Comparison of ENCODE assay signal across 8 cellular contexts in genomic region chr5:65924366-65925093, GRCh38. TPM values are rescaled to one million over a fixed set of nuclear protein-coding genes. Genes with fewer than 3 reads are reported as not detected.
DNase-seq lines count a peak whose midpoint lies in the region; ATAC-seq and TF ChIP-seq lines count a peak whose summit lies in the region.

No MANE protein-coding gene starts in this region.

- H3K4me1 ChIP-seq in muscle layer of duodenum (ENCODE audit: control insufficient read depth in 1 of 2, insufficient read depth in 2 of 2, low read length in 2 of 2): peaks cover 3 to 17% of the 10 kb centered on the region in 2 donors

- H3K27ac ChIP-seq in dorsolateral prefrontal cortex: peak overlapping the region; percentile 94 to 100 (median 99)
- H3K27ac ChIP-seq in muscle layer of duodenum (ENCODE audit: low read length): peak overlapping the region; percentile 68

- no peaks in the 10 kb centered on the region for H3K27me3 ChIP-seq in dorsolateral prefrontal cortex
- no peaks in the 10 kb centered on the region for H3K27me3 ChIP-seq in muscle layer of duodenum (ENCODE audit: low read depth, low read length)

- ATAC-seq in GM18867 (IDR thresholded peaks at IDR 0.05; ENCODE audit: unreplicated experiment): peak; percentile 7

- peak overlapping the region; percentile 60 to 98 (median 82) for H3K4me3 ChIP-seq in dorsolateral prefrontal cortex
- H3K4me3 ChIP-seq in muscle layer of duodenum (ENCODE audit: low read depth in 1 of 2, low read length in 2 of 2): peak overlapping the region; percentile 69 to 89

- intact Hi-C loops in dorsolateral prefrontal cortex (cut with DNase I): loop anchor here (1.0 to 10.0 kb wide), 11 partner anchors 92 to 1160 kb away; partner anchors contain the start of genes SREK1 (in 2 of the 2), CWC27 (in 1 of the 2), SHLD3 (in 1 of the 2) and SREK1IP1 (in 1 of the 2)

- H3K36me3 ChIP-seq in muscle layer of duodenum (ENCODE audit: control insufficient read depth in 1 of 2, insufficient read depth in 2 of 2, low read length in 2 of 2): peaks cover 0 to 10% of the 10 kb centered on the region in 2 donors

- in situ Hi-C loops in ACHN (cut with HindIII; ENCODE audit: low pct_ligation_motif_present, low pct_unique_long_range_greater_than_20kb, low sequenced_read_pairs): no loop called here

- TF ChIP-seq CTCF in dorsolateral prefrontal cortex (IDR thresholded peaks at IDR 0.05 in 54 of 56, conservative IDR thresholded peaks at IDR 0.05 in 2 of 56; ENCODE audit: low read depth in 1 of 56, partially characterized antibody in 56 of 56): peak in 8 of 56 donors; percentile 5 to 22 (median 10)

- peak; percentile 70 for DNase-seq in ACHN
- DNase-seq in NCI-H345 treated with DMSO at 0.1 percent for 48 hours (lab: John Stamatoyannopoulos, UW; ENCODE audit: unreplicated experiment): peak; percentile 35
- peak in 3 of 10 donors; percentile 14 to 64 (median 55) for DNase-seq in dorsolateral prefrontal cortex
- no peak for DNase-seq in stimulated activated CD8-positive, alpha-beta memory T cell treated with anti-CD3 and anti-CD28 coated beads, Interleukin-4, amount 100 ng/mL, for 48 hours
- no peak for DNase-seq in SHP77 treated with DMSO at 0.1 percent for 48 hours (lab: John Stamatoyannopoulos, UW)
- DNase-seq in NCI-H82 treated with DMSO at 0.1 percent for 48 hours (lab: John Stamatoyannopoulos, UW; ENCODE audit: unreplicated experiment): no peak

- H3K9me3 ChIP-seq in muscle layer of duodenum (ENCODE audit: control insufficient read depth in 1 of 2, low read length in 2 of 2): no peaks in the 10 kb centered on the region

RNA-seq across cellular contexts. Expression of gene ERBIN, which starts 1.8 kb away (rescaled TPM):
- total RNA-seq in dorsolateral prefrontal cortex: 100 to 1,000 TPM in 108 of 120 experiments, 10 to 100 TPM in 12; 66.2 to 345 (median 150) TPM

Comparison
In these comparisons a context has a peak if more than half of its experiments do, and no peak if none do; other contexts are left out.
1. DNase-seq: peak in ACHN (single experiment) and NCI-H345 treated with DMSO at 0.1 percent for 48 hours (single experiment); none in stimulated activated CD8-positive, alpha-beta memory T cell treated with anti-CD3 and anti-CD28 coated beads, Interleukin-4, amount 100 ng/mL, for 48 hours (single experiment), SHP77 treated with DMSO at 0.1 percent for 48 hours (single experiment) and NCI-H82 treated with DMSO at 0.1 percent for 48 hours (single experiment).